ENCODE assay signal across 17 cellular contexts in genomic region chr12:27733791-27734190, GRCh38. TPM values are rescaled to one million over a fixed set of nuclear protein-coding genes. Genes with fewer than 3 reads are reported as not detected.
DNase-seq lines count a peak whose midpoint lies in the region; ATAC-seq and FAIRE-seq lines count a peak whose summit lies in the region.
"Had no signal": no experiment of that assay in that cellular context is flagged by ENCODE, and none has a peak within 500 bp of the region (broad histone marks: within the 10 kb centered on the region; RNA-seq: fewer than 3 reads in every experiment).

No MANE protein-coding gene starts in this region.

- FAIRE-seq in islet of Langerhans (lab: Jason Lieb, UNC): peak; percentile 47
- FAIRE-seq: H1 had no signal

- peaks cover 1% of the 10 kb centered on the region for H3K4me1 Mint-ChIP-seq in activated CD8-positive, alpha-beta T cell treated with anti-CD3 and anti-CD28 coated beads, Interleukin-2, amount 10 ng/mL, durations not matched to agents 7 days and 5 days (ENCODE audit: low read depth)

- H3K9ac ChIP-seq in GM23248 (no peak overlapping the region), adipocyte (ENCODE audit: low read length) (no peak overlapping the region)

- no peak overlapping the region for H3K27ac Mint-ChIP-seq in activated CD8-positive, alpha-beta T cell treated with anti-CD3 and anti-CD28 coated beads, Interleukin-2, amount 10 ng/mL, durations not matched to agents 7 days and 5 days
- H3K27ac Mint-ChIP-seq: CD4-positive, alpha-beta memory T cell had no signal

- peaks cover 5% of the 10 kb centered on the region; the same call in 1 of the 2 replicates for H3F3A ChIP-seq in GM23248 (ENCODE audit: insufficient read depth)

- CTCF ChIA-PET in activated CD8-positive, alpha-beta T cell treated with anti-CD3 and anti-CD28 coated beads, Interleukin-2, amount 10 ng/mL, durations not matched to agents 7 days and 5 days (lab: Charles Lee): interaction anchor here (0.5 to 7.2 kb wide), 23 partner anchors 8 to 1032 kb away, joined by 3 to 99 read pairs (median 4); partner anchors contain the start of genes KLHL42 and MANSC4

- H3K4me1 ChIP-seq in GM23248 (ENCODE audit: insufficient read depth): peaks cover 9% of the 10 kb centered on the region; the same call in 1 of the 2 replicates
- H3K4me1 ChIP-seq in adipocyte (ENCODE audit: control insufficient read depth, insufficient read depth, low read length): peaks cover 7% of the 10 kb centered on the region

- H3K4me3 Mint-ChIP-seq in activated CD8-positive, alpha-beta T cell treated with anti-CD3 and anti-CD28 coated beads, Interleukin-2, amount 10 ng/mL, durations not matched to agents 7 days and 5 days: no peak overlapping the region
- H3K4me3 Mint-ChIP-seq: CD4-positive, alpha-beta memory T cell had no signal

- H3K27ac ChIP-seq in GM23248: no peak overlapping the region

- H3K36me3 Mint-ChIP-seq in activated CD8-positive, alpha-beta T cell treated with anti-CD3 and anti-CD28 coated beads, Interleukin-2, amount 10 ng/mL, durations not matched to agents 7 days and 5 days (ENCODE audit: low read depth): peaks cover 28% of the 10 kb centered on the region

- in situ Hi-C loops in GM23248 (cut with MboI): loop anchor here (10.0 kb wide), 2 partner anchors 211 to 441 kb away; no protein-coding TSS in a partner anchor

- no peaks in the 10 kb centered on the region for H3K9me3 ChIP-seq in GM23248 (ENCODE audit: low read depth)
- H3K9me3 ChIP-seq in adipocyte (ENCODE audit: control insufficient read depth, low read length): no peaks in the 10 kb centered on the region

- H3K9me3 Mint-ChIP-seq in activated CD8-positive, alpha-beta T cell treated with anti-CD3 and anti-CD28 coated beads, Interleukin-2, amount 10 ng/mL, durations not matched to agents 7 days and 5 days (ENCODE audit: insufficient read depth): no peaks in the 10 kb centered on the region
- H3K9me3 Mint-ChIP-seq: CD4-positive, alpha-beta memory T cell had no signal

- H3K79me2 ChIP-seq in GM23248 (ENCODE audit: insufficient read depth): peaks cover 14% of the 10 kb centered on the region; the same call in 1 of the 2 replicates

- no peak for ATAC-seq in GM21390 (IDR thresholded peaks at IDR 0.05; ENCODE audit: unreplicated experiment)
- no peak for ATAC-seq in activated CD8-positive, alpha-beta T cell treated with anti-CD3 and anti-CD28 coated beads, Interleukin-2, amount 10 ng/mL, durations not matched to agents 7 days and 5 days

- H3K36me3 ChIP-seq in GM23248 (ENCODE audit: low read depth) (peaks cover 45% of the 10 kb centered on the region), adipocyte (ENCODE audit: control insufficient read depth, insufficient read depth, low read length, severe bottlenecking) (peaks cover 73% of the 10 kb centered on the region)

- no peak overlapping the region for H2AFZ ChIP-seq in GM23248

- no peaks in the 10 kb centered on the region for H3K27me3 Mint-ChIP-seq in activated CD8-positive, alpha-beta T cell treated with anti-CD3 and anti-CD28 coated beads, Interleukin-2, amount 10 ng/mL, durations not matched to agents 7 days and 5 days (ENCODE audit: low read depth)
- H3K27me3 Mint-ChIP-seq: CD4-positive, alpha-beta memory T cell had no signal

- H3K4me3 ChIP-seq in GM23248 (no peak overlapping the region), adipocyte (ENCODE audit: low read length) (no peak overlapping the region)

- WGBS in GM23248 (ENCODE audit: low coverage in 1 of 2, low lambda C conversion rate in 2 of 2, missing lambda C conversion rate in 2 of 2), 2 experiments: 96 to 98% methylated on average over 1 of the region's 1 CpG

- H3K27me3 ChIP-seq in GM23248 (replicated peaks; ENCODE audit: insufficient read depth): no peaks in the 10 kb centered on the region
- H3K27me3 ChIP-seq in adipocyte (replicated peaks; ENCODE audit: control insufficient read depth, insufficient read depth, low read length): no peaks in the 10 kb centered on the region

- POLR2A ChIA-PET in activated CD8-positive, alpha-beta T cell treated with anti-CD3 and anti-CD28 coated beads, Interleukin-2, amount 10 ng/mL, durations not matched to agents 7 days and 5 days (lab: Charles Lee): interaction anchor here (0.7 kb wide), 1 partner anchor 581 kb away, joined by 3 read pairs; no protein-coding TSS in a partner anchor

- peak; percentile 7 for DNase-seq in GM23248
- DNase-seq in adipocyte (ENCODE audit: low read depth): peak; percentile 56
- DNase-seq in NCI-H526 (lab: John Stamatoyannopoulos, UW): no peak
- DNase-seq in activated CD8-positive, alpha-beta T cell treated with anti-CD3 and anti-CD28 coated beads, Interleukin-2, amount 10 ng/mL, durations not matched to agents 7 days and 5 days: no peak
- DNase-seq: C1 segment of cervical spinal cord, COR-L47, H7 had no signal

- H3K9me2 ChIP-seq in GM23248 (ENCODE audit: insufficient read depth): no peaks in the 10 kb centered on the region

- no peaks in the 10 kb centered on the region for H4K20me1 ChIP-seq in GM23248 (ENCODE audit: insufficient read depth)

- no peak overlapping the region for H3K4me2 ChIP-seq in GM23248 (ENCODE audit: unreplicated experiment)

RNA-seq across cellular contexts. Expression of gene MRPS35, which starts 23.2 kb away (rescaled TPM):
- 40.3 and 55.9 TPM in 2 replicates for total RNA-seq in GM23248 (2014; rRNA removed; shearing (Covaris generic))
- polyA plus RNA-seq in GM23248 (2016; fragmentation: Nextera tagmentation; extraction: Ambion mirVana): 65.6 and 66.7 TPM in 2 replicates
- 10 to 100 TPM; 39.1 to 40.0 TPM for total RNA-seq in activated CD8-positive, alpha-beta T cell treated with anti-CD3 and anti-CD28 coated beads, Interleukin-2, amount 10 ng/mL, durations not matched to agents 7 days and 5 days

RNA-seq across cellular contexts. Expression of gene REP15, which starts 37.5 kb away (rescaled TPM):
- total RNA-seq in GM23248 (2014; rRNA removed; shearing (Covaris generic)): 0.51 and 0.54 TPM in 2 replicates
- polyA plus RNA-seq in GM23248 (2016; fragmentation: Nextera tagmentation; extraction: Ambion mirVana): 0.60 and 1.5 TPM in 2 replicates
- under 1 TPM in 1 of 2 experiments, not detected in 1; 0.42 TPM for total RNA-seq in activated CD8-positive, alpha-beta T cell treated with anti-CD3 and anti-CD28 coated beads, Interleukin-2, amount 10 ng/mL, durations not matched to agents 7 days and 5 days
- total RNA-seq: CD4-positive, alpha-beta memory T cell had no signal

RNA-seq across cellular contexts. Expression of gene KLHL42, which starts 46.2 kb away (rescaled TPM):
- total RNA-seq in GM23248 (2014; rRNA removed; shearing (Covaris generic)): 24.0 and 24.8 TPM in 2 replicates
- 13.6 and 15.3 TPM in 2 replicates for polyA plus RNA-seq in GM23248 (2016; fragmentation: Nextera tagmentation; extraction: Ambion mirVana)
- total RNA-seq in activated CD8-positive, alpha-beta T cell treated with anti-CD3 and anti-CD28 coated beads, Interleukin-2, amount 10 ng/mL, durations not matched to agents 7 days and 5 days: 10 to 100 TPM; 15.9 to 16.9 TPM

RNA-seq across cellular contexts. Expression of gene MANSC4, which starts 46.2 kb away (rescaled TPM):
- not detected in 2 replicates for total RNA-seq in GM23248 (2014; rRNA removed; shearing (Covaris generic))
- polyA plus RNA-seq in GM23248 (2016; fragmentation: Nextera tagmentation; extraction: Ambion mirVana): not detected in 2 replicates
- not detected for total RNA-seq in activated CD8-positive, alpha-beta T cell treated with anti-CD3 and anti-CD28 coated beads, Interleukin-2, amount 10 ng/mL, durations not matched to agents 7 days and 5 days
- total RNA-seq: A172; A673; Calu3; CD4-positive, alpha-beta memory T cell; Daoy; G401; H1; H7 had no signal
- polyA plus RNA-seq: BJ, H1 had no signal

Comparison
In these comparisons a context has a peak if more than half of its experiments do, and no peak if none do; other contexts are left out.
1. DNase-seq: peak in GM23248 (single experiment) and adipocyte (single experiment); none in NCI-H526 (0 of 2) and activated CD8-positive, alpha-beta T cell treated with anti-CD3 and anti-CD28 coated beads, Interleukin-2, amount 10 ng/mL, durations not matched to agents 7 days and 5 days (single experiment).